1 cellular context compared by ENCODE assay signal in the genomic region with DNA sequence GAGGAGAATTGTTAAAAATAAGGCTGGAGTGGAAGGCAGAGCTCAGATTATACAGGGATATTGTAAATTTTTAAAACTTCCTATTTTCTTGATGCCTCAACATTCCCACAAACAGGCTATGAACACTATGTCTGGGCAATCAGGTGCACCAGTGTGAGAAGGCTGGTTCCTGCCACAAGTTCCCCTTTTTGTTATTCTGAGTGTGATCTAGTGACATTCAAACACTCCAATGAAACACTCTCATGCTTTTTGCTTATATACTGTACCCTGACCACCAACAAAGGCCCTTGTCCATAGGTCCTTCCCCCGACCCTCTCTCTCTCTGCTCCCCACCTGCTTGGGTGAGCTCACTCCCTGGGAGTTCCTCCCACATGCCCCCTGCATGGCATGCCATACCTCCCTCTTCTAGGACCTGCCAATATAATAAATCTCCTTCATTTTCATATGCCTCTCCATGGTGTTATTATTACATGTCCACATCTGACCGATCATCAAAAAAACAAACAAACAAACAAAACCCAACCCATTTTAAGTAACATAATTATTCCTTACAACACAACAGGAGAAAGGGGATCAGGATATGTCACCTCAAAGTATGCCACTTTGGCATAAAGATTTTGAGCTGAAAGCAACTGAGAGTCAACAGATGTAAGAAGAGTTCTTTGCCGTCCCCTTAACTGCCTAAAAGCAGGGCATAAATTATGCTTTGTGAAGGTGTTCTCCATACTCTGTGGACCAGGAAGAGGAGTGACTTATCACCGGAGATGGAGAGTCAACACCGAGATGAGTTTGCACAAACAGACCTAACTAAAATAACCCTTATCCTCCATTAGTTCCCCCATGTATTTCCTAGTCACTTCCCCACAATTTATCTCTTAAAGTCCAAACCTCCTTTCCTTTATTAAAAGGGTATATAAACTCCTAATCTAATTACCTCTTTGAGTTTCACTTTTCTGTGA.
TF ChIP-seq lines count a peak whose summit lies in the region.

No MANE protein-coding gene starts in this region.

TF ChIP-seq in WTC11, 78 proteins besides CTCF, POLR2A, EP300 and RAD21 (continued from another document):
- TF ChIP-seq, protein P1, sequence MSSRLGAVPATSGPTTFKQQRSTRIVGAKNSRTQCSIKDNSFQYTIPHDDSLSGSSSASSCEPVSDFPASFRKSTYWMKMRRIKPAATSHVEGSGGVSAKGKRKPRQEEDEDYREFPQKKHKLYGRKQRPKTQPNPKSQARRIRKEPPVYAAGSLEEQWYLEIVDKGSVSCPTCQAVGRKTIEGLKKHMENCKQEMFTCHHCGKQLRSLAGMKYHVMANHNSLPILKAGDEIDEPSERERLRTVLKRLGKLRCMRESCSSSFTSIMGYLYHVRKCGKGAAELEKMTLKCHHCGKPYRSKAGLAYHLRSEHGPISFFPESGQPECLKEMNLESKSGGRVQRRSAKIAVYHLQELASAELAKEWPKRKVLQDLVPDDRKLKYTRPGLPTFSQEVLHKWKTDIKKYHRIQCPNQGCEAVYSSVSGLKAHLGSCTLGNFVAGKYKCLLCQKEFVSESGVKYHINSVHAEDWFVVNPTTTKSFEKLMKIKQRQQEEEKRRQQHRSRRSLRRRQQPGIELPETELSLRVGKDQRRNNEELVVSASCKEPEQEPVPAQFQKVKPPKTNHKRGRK (CRISPR knock-in tag; IDR thresholded peaks at IDR 0.05; ENCODE audit: borderline replicate concordance) = no peak
- no peak for TF ChIP-seq ZNF396 (CRISPR knock-in tag; IDR thresholded peaks at IDR 0.05; ENCODE audit: borderline replicate concordance)
- TF ChIP-seq PRRX2 (CRISPR knock-in tag; IDR thresholded peaks at IDR 0.05) = no peak
- no peak for TF ChIP-seq FOXK1 (CRISPR knock-in tag; IDR thresholded peaks at IDR 0.05)
- TF ChIP-seq HMGA2 (CRISPR knock-in tag; IDR thresholded peaks at IDR 0.05) = no peak
- no peak for TF ChIP-seq ELF4 (CRISPR knock-in tag; IDR thresholded peaks at IDR 0.05; ENCODE audit: low read depth)
- TF ChIP-seq E2F1 (CRISPR knock-in tag; IDR thresholded peaks at IDR 0.05) = no peak
- no peak for TF ChIP-seq KAT7 (CRISPR knock-in tag; IDR thresholded peaks at IDR 0.05; ENCODE audit: borderline replicate concordance)
- TF ChIP-seq RORB (CRISPR knock-in tag; IDR thresholded peaks at IDR 0.05) = no peak
- TF ChIP-seq SP1 (CRISPR knock-in tag; conservative IDR thresholded peaks at IDR 0.05) = no peak
